In genomic region chr4:52721968-52722814, GRCh38 we compare ENCODE assay signal across 8 cellular contexts. TPM values are rescaled to one million over a fixed set of nuclear protein-coding genes. Genes with fewer than 3 reads are reported as not detected.
A peak's percentile ranks its signal among the peaks of the same experiment; 100 is the strongest.
DNase-seq lines count a peak whose midpoint lies in the region; ATAC-seq lines count a peak whose summit lies in the region.

No MANE protein-coding gene starts in this region.

- H3K9me3 Mint-ChIP-seq in activated CD4-positive, alpha-beta T cell treated with anti-CD3 and anti-CD28 coated beads for 36 hours (ENCODE audit: low read depth), result no peaks in the 10 kb centered on the region

- POLR2A ChIA-PET in activated CD4-positive, alpha-beta T cell treated with anti-CD3 and anti-CD28 coated beads for 36 hours (lab: Charles Lee), result interaction anchor here (1.0 to 3.2 kb wide), 2 partner anchors 9 to 146 kb away, joined by 3 to 22 read pairs; no protein-coding TSS in a partner anchor

- peak; percentile 97 for DNase-seq in AG08395 (ENCODE audit: low spot score)
- DNase-seq in NCI-H345 treated with DMSO at 0.1 percent for 48 hours (lab: John Stamatoyannopoulos, UW; ENCODE audit: unreplicated experiment), result peak; percentile 79
- DNase-seq in activated CD4-positive, alpha-beta T cell treated with anti-CD3 and anti-CD28 coated beads for 36 hours, result peak; percentile 93
- DNase-seq in kidney glomerular epithelial cell (lab: John Stamatoyannopoulos, UW), result peak; percentile 97
- peak; percentile 83 to 84 for DNase-seq in stimulated activated CD4-positive, alpha-beta T cell treated with anti-CD3 and anti-CD28 coated beads, Interleukin-15, amount 100 ng/mL, for 48 hours (ENCODE audit: low read depth in 2 of 2)

- H3K27ac ChIP-seq in cingulate gyrus (ENCODE audit: low read depth, low read length), result peak overlapping the region; percentile 86

- H3K4me1 Mint-ChIP-seq in activated CD4-positive, alpha-beta T cell treated with anti-CD3 and anti-CD28 coated beads for 36 hours, result peaks cover 7% of the 10 kb centered on the region

- peak overlapping the region; percentile 70 for H3K4me3 Mint-ChIP-seq in activated CD4-positive, alpha-beta T cell treated with anti-CD3 and anti-CD28 coated beads for 36 hours

- peak overlapping the region; percentile 70 for H3K27ac Mint-ChIP-seq in activated CD4-positive, alpha-beta T cell treated with anti-CD3 and anti-CD28 coated beads for 36 hours

- H3K27me3 Mint-ChIP-seq in activated CD4-positive, alpha-beta T cell treated with anti-CD3 and anti-CD28 coated beads for 36 hours, result no peaks in the 10 kb centered on the region

- H3K36me3 Mint-ChIP-seq in activated CD4-positive, alpha-beta T cell treated with anti-CD3 and anti-CD28 coated beads for 36 hours (ENCODE audit: low read depth), result peaks cover 31% of the 10 kb centered on the region

- CTCF ChIA-PET in activated CD4-positive, alpha-beta T cell treated with anti-CD3 and anti-CD28 coated beads for 36 hours (lab: Charles Lee), result interaction anchor here (0.5 to 1.3 kb wide), 5 partner anchors 10 to 880 kb away, joined by 3 to 4 read pairs (median 3); no protein-coding TSS in a partner anchor

- intact Hi-C loops in activated CD4-positive, alpha-beta T cell treated with anti-CD3 and anti-CD28 coated beads for 36 hours (cut with DNase I, micrococcal nuclease), result loop anchor here (1.0 to 2.0 kb wide), 3 partner anchors 10 to 141 kb away; partner anchors contain the start of genes RASL11B (in 1 of the 2) and USP46 (in 1 of the 2)

- ATAC-seq in GM18909 (IDR thresholded peaks at IDR 0.05; ENCODE audit: poor library complexity, unreplicated experiment), result peak; percentile 97
- peak; percentile 97 for ATAC-seq in HG03175 (IDR thresholded peaks at IDR 0.05; ENCODE audit: unreplicated experiment)
- ATAC-seq in activated CD4-positive, alpha-beta T cell treated with anti-CD3 and anti-CD28 coated beads for 36 hours, result peak; percentile 99

RNA-seq across cellular contexts. Expression of gene ERVMER34-1, which starts 29.0 kb away (rescaled TPM):
- under 1 TPM; 0.14 to 0.67 TPM for total RNA-seq in activated CD4-positive, alpha-beta T cell treated with anti-CD3 and anti-CD28 coated beads for 36 hours

Comparison
In these comparisons a context has a peak if more than half of its experiments do, and no peak if none do; other contexts are left out.
1. Peak in every context shown above with its lines: DNase-seq, ATAC-seq and H3K27ac ChIP-seq.